In genomic region chr16:31354394-31355291, GRCh38 we compare ENCODE assay signal across 7 cellular contexts. TPM values are rescaled to one million over a fixed set of nuclear protein-coding genes. Genes with fewer than 3 reads are reported as not detected.
DNase-seq lines count a peak whose midpoint lies in the region; ATAC-seq and TF ChIP-seq lines count a peak whose summit lies in the region.

ITGAX (plus strand) TSS chr16:31355176; CDS start chr16:31355255, 79 bp downstream.

- peaks cover 2% of the 10 kb centered on the region for H3K36me3 Mint-ChIP-seq in central memory CD8-positive, alpha-beta T cell (ENCODE audit: insufficient read depth)

- peak within 1 kb of the TSS; percentile 53 for H3K4me3 ChIP-seq in mononuclear cell (ENCODE audit: low read length)
- no peak within 1 kb of the TSS for H3K4me3 ChIP-seq in thymus (ENCODE audit: low read length)
- H3K4me3 ChIP-seq in coronary artery: no peak within 1 kb of the TSS

- no peaks in the 10 kb centered on the region for H3K27me3 ChIP-seq in mononuclear cell (ENCODE audit: insufficient read depth, low read length)
- H3K27me3 ChIP-seq in thymus (ENCODE audit: control insufficient read depth, insufficient read depth): no peaks in the 10 kb centered on the region

- H3K4me1 ChIP-seq in mononuclear cell (ENCODE audit: insufficient read depth, low read length) (peaks cover 98% of the 10 kb centered on the region), thymus (ENCODE audit: control insufficient read depth, insufficient read depth, low read length) (no peaks in the 10 kb centered on the region)

- H3K27ac Mint-ChIP-seq in central memory CD8-positive, alpha-beta T cell (ENCODE audit: low read depth): peak within 1 kb of the TSS; percentile 76

- no peaks in the 10 kb centered on the region for H3K36me3 ChIP-seq in thymus (ENCODE audit: control insufficient read depth, insufficient read depth)

- peak; percentile 44 for DNase-seq in SW480 (ENCODE audit: low spot score)
- DNase-seq in central memory CD8-positive, alpha-beta T cell (ENCODE audit: low spot score in 2 of 2): peak in 1 of 2 donors; percentile 39
- DNase-seq in coronary artery (ENCODE audit: low spot score): no peak

- TF ChIP-seq CTCF in coronary artery (IDR thresholded peaks at IDR 0.05): no peak

- WGBS in thymus: 44% methylated on average over 10 of the region's 10 CpGs

- no peaks in the 10 kb centered on the region for H3K27me3 Mint-ChIP-seq in central memory CD8-positive, alpha-beta T cell

- H3K4me1 Mint-ChIP-seq in central memory CD8-positive, alpha-beta T cell: peaks cover 54% of the 10 kb centered on the region

- no peaks in the 10 kb centered on the region for H3K9me3 Mint-ChIP-seq in central memory CD8-positive, alpha-beta T cell

- H3K9me3 ChIP-seq in mononuclear cell (ENCODE audit: low read depth, low read length): no peaks in the 10 kb centered on the region
- no peaks in the 10 kb centered on the region for H3K9me3 ChIP-seq in thymus (ENCODE audit: control insufficient read depth)

- ATAC-seq in GM19043 (IDR thresholded peaks at IDR 0.05; ENCODE audit: low read depth, unreplicated experiment) (peak; percentile 71), HG03103 (IDR thresholded peaks at IDR 0.05; ENCODE audit: low read depth, unreplicated experiment) (peak; percentile 56)
- peak; percentile 93 for ATAC-seq in central memory CD8-positive, alpha-beta T cell (replicated peaks; ENCODE audit: extremely low read depth, poor library complexity, severe bottlenecking)

- H3K4me3 Mint-ChIP-seq in central memory CD8-positive, alpha-beta T cell: peak within 1 kb of the TSS; percentile 66

- H3K27ac ChIP-seq in thymus (ENCODE audit: low read depth) (no peak within 1 kb of the TSS), coronary artery (no peak within 1 kb of the TSS)

RNA-seq across cellular contexts. Expression of gene ITGAX, which starts in this region (rescaled TPM):
- 190 TPM for total RNA-seq in mononuclear cell
- polyA plus RNA-seq in thymus: 15.5 TPM
